In genomic region chr3:49904448-49904847, GRCh38 we compare ENCODE assay signal across 11 cellular contexts. TPM values are rescaled to one million over a fixed set of nuclear protein-coding genes. Genes with fewer than 3 reads are reported as not detected.
A peak's percentile ranks its signal among the peaks of the same experiment; 100 is the strongest.
DNase-seq lines count a peak whose midpoint lies in the region; ATAC-seq and TF ChIP-seq lines count a peak whose summit lies in the region.
"Not testable (repeated sequence)": the region's sequence is repeated elsewhere in the genome, so short reads cannot be mapped to it uniquely, and the experiment has no call there.
"Had no signal": no experiment of that assay in that cellular context is flagged by ENCODE, and none has a peak within 500 bp of the region (broad histone marks: within the 10 kb centered on the region; RNA-seq: fewer than 3 reads in every experiment).

No MANE protein-coding gene starts in this region.

- not testable (repeated sequence) for TF ChIP-seq POLR2A in gastroesophageal sphincter (IDR thresholded peaks at IDR 0.05)

- 89% methylated on average over 3 of the region's 13 CpGs; no CpG with 5 or more reads in 1 of the 2 donors for WGBS in gastroesophageal sphincter (ENCODE audit: low coverage in 1 of 2), 2 donors

- peak overlapping the region; percentile 24 to 92 for H3K9ac ChIP-seq in mucosa of rectum (ENCODE audit: low read depth in 1 of 2, low read length in 2 of 2)

- CTCF ChIA-PET in PC-9 (lab: Charles Lee): not testable (repeated sequence)
- CTCF ChIA-PET in activated CD4-positive, alpha-beta memory T cell treated with anti-CD3 and anti-CD28 coated beads for 36 hours (lab: Charles Lee): interaction anchor here (2.1 kb wide), 1 partner anchor 65 kb away, joined by 11 read pairs; no protein-coding TSS in a partner anchor

- H3K9me3 Mint-ChIP-seq in activated CD4-positive, alpha-beta memory T cell treated with anti-CD3 and anti-CD28 coated beads for 36 hours; activated naive CD8-positive, alpha-beta T cell treated with anti-CD3 and anti-CD28 coated beads, Interleukin-2, amount 50 U/mL, for 24 hours; stimulated activated naive B cell treated with anti-CD40 and anti-IgM and Interleukin-4, amounts not matched to agents 10 μg/mL and 1 μg/mL and 100 μg/mL, for 72 hours: not testable (repeated sequence)

- intact Hi-C loops in PC-9 (cut with micrococcal nuclease; ENCODE audit: unreplicated experiment): loop anchor here (1.0 to 5.0 kb wide), 2 partner anchors 48 to 117 kb away; partner anchors contain the start of genes IP6K1 and TRAIP
- intact Hi-C loops in activated CD4-positive, alpha-beta memory T cell treated with anti-CD3 and anti-CD28 coated beads for 36 hours (cut with micrococcal nuclease): not testable (repeated sequence)

- DNase-seq in PC-9; activated CD4-positive, alpha-beta memory T cell treated with anti-CD3 and anti-CD28 coated beads for 36 hours; activated naive CD8-positive, alpha-beta T cell treated with anti-CD3 and anti-CD28 coated beads, Interleukin-2, amount 50 U/mL, for 24 hours; stimulated activated naive B cell treated with anti-CD40 and anti-IgM and Interleukin-4, amounts not matched to agents 10 μg/mL and 1 μg/mL and 100 μg/mL, for 72 hours: not testable (repeated sequence)

- not testable (repeated sequence) for H3K27me3 Mint-ChIP-seq in activated CD4-positive, alpha-beta memory T cell treated with anti-CD3 and anti-CD28 coated beads for 36 hours; activated naive CD8-positive, alpha-beta T cell treated with anti-CD3 and anti-CD28 coated beads, Interleukin-2, amount 50 U/mL, for 24 hours; stimulated activated naive B cell treated with anti-CD40 and anti-IgM and Interleukin-4, amounts not matched to agents 10 μg/mL and 1 μg/mL and 100 μg/mL, for 72 hours

- H3K9me3 ChIP-seq in DOHH2 (ENCODE audit: control insufficient read depth, insufficient read depth, low read length); PC-9 (ENCODE audit: insufficient read depth, low read depth); gastroesophageal sphincter; mucosa of rectum (ENCODE audit: control insufficient read depth in 2 of 2, low read length in 2 of 2): not testable (repeated sequence)

- peaks cover 22% of the 10 kb centered on the region for H3K4me1 Mint-ChIP-seq in activated CD4-positive, alpha-beta memory T cell treated with anti-CD3 and anti-CD28 coated beads for 36 hours (ENCODE audit: low read depth)
- peaks cover 25% of the 10 kb centered on the region for H3K4me1 Mint-ChIP-seq in activated naive CD8-positive, alpha-beta T cell treated with anti-CD3 and anti-CD28 coated beads, Interleukin-2, amount 50 U/mL, for 24 hours
- H3K4me1 Mint-ChIP-seq in stimulated activated naive B cell treated with anti-CD40 and anti-IgM and Interleukin-4, amounts not matched to agents 10 μg/mL and 1 μg/mL and 100 μg/mL, for 72 hours: peaks cover 19 to 23% of the 10 kb centered on the region in 2 donors

- H3K27ac ChIP-seq in DOHH2 (ENCODE audit: low read depth, low read length) (peak overlapping the region; percentile 73), gastroesophageal sphincter (peak overlapping the region in 3 of 4 donors; percentile 33 to 75 (median 56)), mucosa of rectum (ENCODE audit: low read depth in 2 of 2, low read length in 2 of 2) (peak overlapping the region; percentile 82 to 92)
- not testable (repeated sequence) for H3K27ac ChIP-seq in PC-9

- not testable (repeated sequence) for H3K36me3 ChIP-seq in DOHH2 (ENCODE audit: control insufficient read depth, low read length); PC-9 (ENCODE audit: low read depth); mucosa of rectum (ENCODE audit: control insufficient read depth in 2 of 2, insufficient read depth in 2 of 2, low read length in 2 of 2)
- H3K36me3 ChIP-seq in gastroesophageal sphincter: peaks cover 0 to 12% of the 10 kb centered on the region in 2 donors

- H3K4me3 ChIP-seq in DOHH2 (ENCODE audit: low read length) (peak overlapping the region; percentile 87), gastroesophageal sphincter (peak overlapping the region in 1 of 2 donors; percentile 52)
- H3K4me3 ChIP-seq in PC-9; mucosa of rectum (ENCODE audit: low read length in 2 of 2): not testable (repeated sequence)

- H3F3A ChIP-seq in DOHH2 (ENCODE audit: control insufficient read depth, insufficient read depth): not testable (repeated sequence)
- H3F3A ChIP-seq in PC-9 (ENCODE audit: insufficient read depth, low read depth): peaks cover 50% of the 10 kb centered on the region

- peak overlapping the region; percentile 80 for H3K27ac Mint-ChIP-seq in activated CD4-positive, alpha-beta memory T cell treated with anti-CD3 and anti-CD28 coated beads for 36 hours
- H3K27ac Mint-ChIP-seq in activated naive CD8-positive, alpha-beta T cell treated with anti-CD3 and anti-CD28 coated beads, Interleukin-2, amount 50 U/mL, for 24 hours; stimulated activated naive B cell treated with anti-CD40 and anti-IgM and Interleukin-4, amounts not matched to agents 10 μg/mL and 1 μg/mL and 100 μg/mL, for 72 hours: not testable (repeated sequence)

- TF ChIP-seq CTCF in DOHH2 (IDR thresholded peaks at IDR 0.05; ENCODE audit: low read depth, low read length, poor library complexity, severe bottlenecking); PC-9 (conservative IDR thresholded peaks at IDR 0.05); gastroesophageal sphincter (IDR thresholded peaks at IDR 0.05): not testable (repeated sequence)

- TF ChIP-seq EP300 in gastroesophageal sphincter (IDR thresholded peaks at IDR 0.05): not testable (repeated sequence)

- BruUV-seq in PC-9 (replicated peaks; lab: Mats Ljungman, UMichigan): TSS peak; percentile 4

- peak overlapping the region; percentile 100 for H3K4me2 ChIP-seq in DOHH2 (ENCODE audit: low read length)
- H3K4me2 ChIP-seq in PC-9: peak overlapping the region; percentile 75

- peak overlapping the region; percentile 88 for H3K4me3 Mint-ChIP-seq in activated CD4-positive, alpha-beta memory T cell treated with anti-CD3 and anti-CD28 coated beads for 36 hours
- H3K4me3 Mint-ChIP-seq in activated naive CD8-positive, alpha-beta T cell treated with anti-CD3 and anti-CD28 coated beads, Interleukin-2, amount 50 U/mL, for 24 hours: peak overlapping the region; percentile 82
- peak overlapping the region; percentile 80 to 86 for H3K4me3 Mint-ChIP-seq in stimulated activated naive B cell treated with anti-CD40 and anti-IgM and Interleukin-4, amounts not matched to agents 10 μg/mL and 1 μg/mL and 100 μg/mL, for 72 hours

- not testable (repeated sequence) for H3K36me3 Mint-ChIP-seq in activated CD4-positive, alpha-beta memory T cell treated with anti-CD3 and anti-CD28 coated beads for 36 hours; activated naive CD8-positive, alpha-beta T cell treated with anti-CD3 and anti-CD28 coated beads, Interleukin-2, amount 50 U/mL, for 24 hours (ENCODE audit: low read depth); stimulated activated naive B cell treated with anti-CD40 and anti-IgM and Interleukin-4, amounts not matched to agents 10 μg/mL and 1 μg/mL and 100 μg/mL, for 72 hours

- H3K4me1 ChIP-seq in DOHH2 (ENCODE audit: control insufficient read depth, low read length) (peaks cover 55% of the 10 kb centered on the region), PC-9 (replicated peaks; ENCODE audit: insufficient read depth) (peaks cover 47% of the 10 kb centered on the region), gastroesophageal sphincter (peaks cover 0 to 68% (median 11%) of the 10 kb centered on the region in 3 donors), mucosa of rectum (ENCODE audit: control insufficient read depth in 2 of 2, insufficient read depth in 2 of 2, low read length in 2 of 2) (peaks cover 53 to 58% of the 10 kb centered on the region in 2 donors)

- ATAC-seq in activated naive CD8-positive, alpha-beta T cell treated with anti-CD3 and anti-CD28 coated beads, Interleukin-2, amount 50 U/mL, for 24 hours; gastroesophageal sphincter; stimulated activated naive B cell treated with anti-CD40 and anti-IgM and Interleukin-4, amounts not matched to agents 10 μg/mL and 1 μg/mL and 100 μg/mL, for 72 hours (replicated peaks): not testable (repeated sequence)

- POLR2A ChIA-PET in PC-9 (lab: Charles Lee; ENCODE audit: unreplicated experiment); activated CD4-positive, alpha-beta memory T cell treated with anti-CD3 and anti-CD28 coated beads for 36 hours (lab: Charles Lee): not testable (repeated sequence)

- peaks cover 11% of the 10 kb centered on the region for H3K79me2 ChIP-seq in DOHH2 (ENCODE audit: control insufficient read depth, low read length)
- H3K79me2 ChIP-seq in PC-9 (ENCODE audit: low read depth): peaks cover 44% of the 10 kb centered on the region

- not testable (repeated sequence) for H2AFZ ChIP-seq in PC-9

- not testable (repeated sequence) for H3K27me3 ChIP-seq in DOHH2 (ENCODE audit: control insufficient read depth, low read length); PC-9 (ENCODE audit: insufficient read depth, low read depth); gastroesophageal sphincter; mucosa of rectum (ENCODE audit: control insufficient read depth in 2 of 2, insufficient read depth in 2 of 2, low read length in 2 of 2)

- not testable (repeated sequence) for H3K9me2 ChIP-seq in DOHH2 (replicated peaks; ENCODE audit: control insufficient read depth, low read length); PC-9 (ENCODE audit: insufficient read depth)

- H4K20me1 ChIP-seq in DOHH2 (ENCODE audit: control insufficient read depth, insufficient read depth, low read depth, low read length); PC-9 (ENCODE audit: insufficient read depth): not testable (repeated sequence)

RNA-seq across cellular contexts. Expression of gene MST1R, which starts 0.8 kb away (rescaled TPM):
- total RNA-seq in PC-9 (2021): 84.3 and 98.3 TPM in 2 replicates
- under 1 TPM; 0.39 to 0.93 TPM for total RNA-seq in activated CD4-positive, alpha-beta memory T cell treated with anti-CD3 and anti-CD28 coated beads for 36 hours
- total RNA-seq in gastroesophageal sphincter: 1 to 10 TPM; 1.2 to 5.9 (median 2.0) TPM
- total RNA-seq: G401 had no signal

RNA-seq across cellular contexts. Expression of gene MON1A, which starts 25.2 kb away (rescaled TPM):
- total RNA-seq in PC-9 (2021) (4.8 and 5.5 TPM in 2 replicates), gastroesophageal sphincter (10 to 100 TPM in 2 of 4 donors, 1 to 10 TPM in 2; 9.0 to 21.8 (median 10.8) TPM)
- total RNA-seq in activated CD4-positive, alpha-beta memory T cell treated with anti-CD3 and anti-CD28 coated beads for 36 hours: 1 to 10 TPM; 6.3 to 7.8 TPM

RNA-seq across cellular contexts. Expression of gene CAMKV, which starts 34.7 kb away (rescaled TPM):
- total RNA-seq in PC-9 (2021) (not detected in 2 replicates), gastroesophageal sphincter (not detected)
- total RNA-seq in activated CD4-positive, alpha-beta memory T cell treated with anti-CD3 and anti-CD28 coated beads for 36 hours: under 1 TPM; 0.39 to 0.43 TPM
- total RNA-seq: liver, myocyte, right lobe of liver had no signal

RNA-seq across cellular contexts. Expression of gene RBM6, which starts 35.5 kb away (rescaled TPM):
- 70.2 and 72.0 TPM in 2 replicates for total RNA-seq in PC-9 (2021)
- total RNA-seq in activated CD4-positive, alpha-beta memory T cell treated with anti-CD3 and anti-CD28 coated beads for 36 hours: 10 to 100 TPM; 73.5 to 83.7 TPM
- 100 to 1,000 TPM in 2 of 4 donors, 10 to 100 TPM in 2; 39.0 to 135 (median 84.2) TPM for total RNA-seq in gastroesophageal sphincter

RNA-seq across cellular contexts. Expression of gene TRAIP, which starts 48.1 kb away (rescaled TPM):
- total RNA-seq in PC-9 (2021): 18.1 and 20.6 TPM in 2 replicates
- total RNA-seq in activated CD4-positive, alpha-beta memory T cell treated with anti-CD3 and anti-CD28 coated beads for 36 hours: 10 to 100 TPM; 22.7 to 25.3 TPM
- 1 to 10 TPM in 3 of 4 donors, under 1 TPM in 1; 0.81 to 1.8 (median 1.6) TPM for total RNA-seq in gastroesophageal sphincter

Comparison
In these comparisons a context has a peak if more than half of its experiments do, and no peak if none do; other contexts are left out.
1. RNA of gene MST1R, which starts 0.8 kb away (total RNA-seq): 84.3 to 98.3 TPM in PC-9; 1.2 to 5.9 TPM in gastroesophageal sphincter and 0.39 to 0.93 TPM in activated CD4-positive, alpha-beta memory T cell treated with anti-CD3 and anti-CD28 coated beads for 36 hours; every median in the first group is over 10 times any median in the second.
2. Peak in every context shown above with its lines, with median percentiles within 50 percentile points of each other: H3K4me3 Mint-ChIP-seq.